In the genomic region with DNA sequence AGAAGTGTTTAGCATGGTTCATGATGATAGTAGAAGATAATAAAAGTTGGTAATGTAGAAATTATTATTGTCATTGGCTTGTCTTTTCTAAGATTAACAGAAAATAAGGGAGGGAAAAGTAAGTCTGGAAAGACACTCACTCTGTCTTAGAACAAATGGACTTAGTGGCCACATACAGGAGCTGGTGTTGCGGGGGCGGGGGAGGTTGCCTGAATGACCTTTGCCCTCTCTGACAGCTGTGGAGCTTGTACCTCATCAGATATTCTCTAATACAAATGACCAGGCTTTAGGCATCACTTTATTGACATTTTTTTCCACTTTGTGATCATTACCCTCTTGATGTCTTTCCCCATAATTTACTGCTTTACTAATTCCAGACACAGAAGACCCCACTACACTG, we compare ENCODE assay signal across 16 cellular contexts. TPM values are rescaled to one million over a fixed set of nuclear protein-coding genes. Genes with fewer than 3 reads are reported as not detected.
"Had no signal": no experiment of that assay in that cellular context is flagged by ENCODE, and none has a peak within 500 bp of the region (broad histone marks: within the 10 kb centered on the region; RNA-seq: fewer than 3 reads in every experiment).

No MANE protein-coding gene starts in this region.

- ATAC-seq: natural killer cell treated with Interleukin-12 subunit alpha and Interleukin-12 subunit beta and Interleukin-15 and Interleukin-18, amount 100 ng/mL, for 72 hours had no signal

- H3K27me3 ChIP-seq: ovary had no signal

- DNase-seq: activated CD4-positive, alpha-beta T cell treated with anti-CD3 and anti-CD28 coated beads, Interleukin-2, amount 50 U/mL, for 48 hours; activated CD4-positive, CD25-positive, alpha-beta regulatory T cell; activated naive CD4-positive, alpha-beta T cell treated with anti-CD3 and anti-CD28 coated beads, Interleukin-2, amount 10 ng/mL, durations not matched to agents 7 days and 5 days; anterior cingulate cortex; esophagus squamous epithelium; mesenchymal stem cell; ovary; retina; SHP77 treated with DMSO at 0.1 percent for 48 hours; transverse colon had no signal

- H3K27me3 Mint-ChIP-seq: natural killer cell treated with Interleukin-12 subunit alpha and Interleukin-12 subunit beta and Interleukin-15 and Interleukin-18, amount 100 ng/mL, for 72 hours had no signal

- H3K9me3 ChIP-seq: esophagus squamous epithelium, ovary, transverse colon had no signal

- H3K4me1 ChIP-seq: transverse colon had no signal

- H3K36me3 ChIP-seq: cardiac muscle cell, esophagus squamous epithelium, ovary, transverse colon had no signal

- H3K4me3 Mint-ChIP-seq: activated naive CD4-positive, alpha-beta T cell treated with anti-CD3 and anti-CD28 coated beads, Interleukin-2, amount 10 ng/mL, durations not matched to agents 7 days and 5 days; natural killer cell treated with Interleukin-12 subunit alpha and Interleukin-12 subunit beta and Interleukin-15 and Interleukin-18, amount 100 ng/mL, for 72 hours; T-helper 1 cell treated with Interleukin-12 subunit alpha and Interleukin-12 subunit beta and Interleukin-4 antibody, amounts not matched to agents 30 μg/mL and 1 μg/mL, for 36 hours had no signal

- H3K9me3 Mint-ChIP-seq: activated naive CD4-positive, alpha-beta T cell treated with anti-CD3 and anti-CD28 coated beads, Interleukin-2, amount 10 ng/mL, durations not matched to agents 7 days and 5 days; activated T-helper 2 cell treated with anti-CD3 and anti-CD28 coated beads, Interferon-gamma antibody, Interleukin-2, Interleukin-4, amounts not matched to agents 10 μg/mL and 5 μg/mL and 100 μg/mL, durations not matched to agents 14 hours and 24 hours and 36 hours; natural killer cell treated with Interleukin-12 subunit alpha and Interleukin-12 subunit beta and Interleukin-15 and Interleukin-18, amount 100 ng/mL, for 72 hours; T-helper 1 cell treated with Interleukin-12 subunit alpha and Interleukin-12 subunit beta and Interleukin-4 antibody, amounts not matched to agents 30 μg/mL and 1 μg/mL, for 36 hours had no signal

- H3K36me3 Mint-ChIP-seq: activated naive CD4-positive, alpha-beta T cell treated with anti-CD3 and anti-CD28 coated beads, Interleukin-2, amount 10 ng/mL, durations not matched to agents 7 days and 5 days; natural killer cell treated with Interleukin-12 subunit alpha and Interleukin-12 subunit beta and Interleukin-15 and Interleukin-18, amount 100 ng/mL, for 72 hours had no signal

- H3K27ac ChIP-seq: cardiac muscle cell, esophagus squamous epithelium, ovary, transverse colon had no signal

- H3K27ac Mint-ChIP-seq: activated naive CD4-positive, alpha-beta T cell treated with anti-CD3 and anti-CD28 coated beads, Interleukin-2, amount 10 ng/mL, durations not matched to agents 7 days and 5 days; T-helper 1 cell treated with Interleukin-12 subunit alpha and Interleukin-12 subunit beta and Interleukin-4 antibody, amounts not matched to agents 30 μg/mL and 1 μg/mL, for 36 hours had no signal

- H3K4me3 ChIP-seq: cardiac muscle cell, esophagus squamous epithelium, ovary, transverse colon had no signal

RNA-seq across cellular contexts. Expression of a gene that starts 5.9 kb away (rescaled TPM):
- total RNA-seq: esophagus squamous epithelium, ovary, subcutaneous adipose tissue had no signal

RNA-seq across cellular contexts. Expression of a gene that starts 29.9 kb away (rescaled TPM):
- total RNA-seq: activated T-helper 2 cell treated with anti-CD3 and anti-CD28 coated beads, Interferon-gamma antibody, Interleukin-2, Interleukin-4, amounts not matched to agents 10 μg/mL and 5 μg/mL and 100 μg/mL, durations not matched to agents 14 hours and 24 hours and 36 hours; cardiac muscle cell; esophagus squamous epithelium; natural killer cell treated with Interleukin-12 subunit alpha and Interleukin-12 subunit beta and Interleukin-15 and Interleukin-18, amount 100 ng/mL, for 72 hours; skeletal muscle tissue; subcutaneous adipose tissue; transverse colon had no signal
- polyA plus RNA-seq: cardiac muscle cell, ovary had no signal
